Comparison of ENCODE assay signal across 8 cellular contexts in the genomic region with DNA sequence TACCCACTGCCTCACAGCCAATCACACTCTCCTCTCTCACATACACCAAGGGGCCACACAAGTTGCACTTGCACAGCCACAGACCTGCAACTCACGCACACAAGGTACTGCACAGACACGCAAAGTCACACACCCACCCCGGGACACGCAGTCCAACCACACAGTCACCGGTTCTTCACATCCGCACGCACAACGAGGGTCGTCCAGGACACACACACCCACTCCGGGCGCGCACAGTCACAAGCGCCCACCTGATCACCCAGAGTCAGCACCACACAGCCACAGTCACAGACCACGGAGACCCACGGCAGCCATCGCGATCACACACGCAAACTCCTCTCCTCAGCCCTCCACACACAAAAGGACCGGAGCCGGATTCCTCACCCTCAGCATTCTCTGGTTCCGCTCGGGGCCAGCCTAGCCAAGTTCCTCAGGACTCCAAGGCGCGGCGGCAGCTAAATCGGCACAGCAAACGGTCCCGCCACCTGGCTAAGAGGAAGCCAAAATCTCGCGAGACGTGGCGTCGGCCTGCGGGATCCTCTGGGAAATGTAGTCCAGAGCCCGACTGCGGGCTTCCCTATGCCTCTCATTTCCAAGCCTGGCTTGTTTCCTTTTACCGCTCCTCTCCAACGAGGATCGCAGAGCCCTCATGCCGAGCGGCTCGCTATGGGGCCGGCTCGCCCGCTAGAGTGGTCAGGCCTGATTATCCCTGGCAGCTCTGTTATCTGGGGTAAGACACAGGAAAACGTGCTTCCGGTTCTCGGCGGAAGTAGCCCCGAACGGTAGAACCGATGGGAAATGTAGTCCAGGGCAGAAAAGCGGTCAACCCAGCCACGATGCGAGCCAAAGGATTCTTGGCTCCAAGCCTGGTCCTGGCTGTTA. TPM values are rescaled to one million over a fixed set of nuclear protein-coding genes. Genes with fewer than 3 reads are reported as not detected.
DNase-seq lines count a peak whose midpoint lies in the region; ATAC-seq and TF ChIP-seq lines count a peak whose summit lies in the region.

A gene (minus strand): TSS at position 467 of the 882 bp plus-strand sequence. CDS start 10,201 bp downstream, outside the sequence.

- ATAC-seq in GM21717 (IDR thresholded peaks at IDR 0.05; ENCODE audit: unreplicated experiment) = peak; percentile 79
- ATAC-seq in activated T-helper 17 cell treated with anti-CD3 and anti-CD28 coated beads, Interleukin-2, amount 50 U/mL, for 72 hours (replicated peaks) = peak; percentile 95
- peak; percentile 90 to 93 (median 91) for ATAC-seq in natural killer cell

- H3K27me3 ChIP-seq in Peyer's patch = no peaks in the 10 kb centered on the region

- no peaks in the 10 kb centered on the region for H3K36me3 ChIP-seq in Peyer's patch

- peak within 1 kb of the TSS; percentile 97 for H3K4me3 Mint-ChIP-seq in activated T-helper 17 cell treated with anti-CD3 and anti-CD28 coated beads, Interleukin-2, amount 50 U/mL, for 72 hours
- peak within 1 kb of the TSS; percentile 100 for H3K4me3 Mint-ChIP-seq in natural killer cell

- peaks cover 8% of the 10 kb centered on the region for H3K9me3 Mint-ChIP-seq in activated T-helper 17 cell treated with anti-CD3 and anti-CD28 coated beads, Interleukin-2, amount 50 U/mL, for 72 hours
- peaks cover 2 to 3% of the 10 kb centered on the region in 2 donors for H3K9me3 Mint-ChIP-seq in natural killer cell

- H3K9me3 ChIP-seq in Peyer's patch = peaks cover 0 to 43% (median 4%) of the 10 kb centered on the region in 4 donors

- peak within 1 kb of the TSS; percentile 62 to 79 (median 74) for H3K4me3 ChIP-seq in Peyer's patch

- peaks cover 15% of the 10 kb centered on the region for H3K4me1 Mint-ChIP-seq in activated T-helper 17 cell treated with anti-CD3 and anti-CD28 coated beads, Interleukin-2, amount 50 U/mL, for 72 hours
- peaks cover 26 to 27% of the 10 kb centered on the region in 2 donors for H3K4me1 Mint-ChIP-seq in natural killer cell

- H3K4me1 ChIP-seq in Peyer's patch = peaks cover 0 to 10% (median 2%) of the 10 kb centered on the region in 4 donors

- peak within 1 kb of the TSS; percentile 62 to 81 (median 79) for H3K27ac ChIP-seq in Peyer's patch

- TF ChIP-seq POLR2A in Peyer's patch (IDR thresholded peaks at IDR 0.05) = no peak

- DNase-seq in DMS53 (lab: John Stamatoyannopoulos, UW) = peak; percentile 99
- DNase-seq in KBM-7 = peak; percentile 95
- DNase-seq in Peyer's patch = peak; percentile 95 to 98 (median 96)
- peak; percentile 94 for DNase-seq in fibroblast of peridontal ligament (ENCODE audit: extremely low read depth)
- DNase-seq in natural killer cell = peak; percentile 91
- peak; percentile 92 to 97 (median 92) for DNase-seq in stimulated activated naive CD4-positive, alpha-beta T cell (lab: John Stamatoyannopoulos, UW)

- peaks cover 28% of the 10 kb centered on the region for H3K36me3 Mint-ChIP-seq in activated T-helper 17 cell treated with anti-CD3 and anti-CD28 coated beads, Interleukin-2, amount 50 U/mL, for 72 hours (ENCODE audit: low read depth)
- no peaks in the 10 kb centered on the region for H3K36me3 Mint-ChIP-seq in natural killer cell

- intact Hi-C loops in natural killer cell (cut with micrococcal nuclease) = loop anchor here (1.0 to 10.0 kb wide), 11 partner anchors 25 to 558 kb away; a partner anchor contains a TSS

- peak within 1 kb of the TSS; percentile 93 for H3K27ac Mint-ChIP-seq in activated T-helper 17 cell treated with anti-CD3 and anti-CD28 coated beads, Interleukin-2, amount 50 U/mL, for 72 hours
- H3K27ac Mint-ChIP-seq in natural killer cell = peak within 1 kb of the TSS; percentile 95 to 97

- H3K27me3 Mint-ChIP-seq in activated T-helper 17 cell treated with anti-CD3 and anti-CD28 coated beads, Interleukin-2, amount 50 U/mL, for 72 hours = no peaks in the 10 kb centered on the region
- H3K27me3 Mint-ChIP-seq in natural killer cell (ENCODE audit: low read depth in 2 of 2) = no peaks in the 10 kb centered on the region

- TF ChIP-seq CTCF in Peyer's patch (IDR thresholded peaks at IDR 0.05) (no peak), natural killer cell (IDR thresholded peaks at IDR 0.05) (no peak)

- in situ Hi-C loops in KBM-7 (cut with MboI; ENCODE audit: low pct_unique_long_range_greater_than_20kb, low sequenced_read_pairs) = no loop called here

RNA-seq across cellular contexts. Expression of the gene that starts here (rescaled TPM):
- 1 to 10 TPM; 1.9 to 3.3 (median 2.5) TPM for total RNA-seq in Peyer's patch
- 10 to 100 TPM in 1 of 2 donors, 1 to 10 TPM in 1; 4.7 to 13.9 TPM for total RNA-seq in activated T-helper 17 cell treated with anti-CD3 and anti-CD28 coated beads, Interleukin-2, amount 50 U/mL, for 72 hours
- total RNA-seq in natural killer cell = 1 to 10 TPM; 1.7 to 4.3 (median 4.2) TPM

Comparison
In these comparisons a context has a peak if more than half of its experiments do, and no peak if none do; other contexts are left out.
1. Peak in every context shown above with its lines: DNase-seq, ATAC-seq, H3K4me3 ChIP-seq and H3K27ac ChIP-seq.